8 cellular contexts compared by ENCODE assay signal in genomic region chr2:45650851-45651414, GRCh38. TPM values are rescaled to one million over a fixed set of nuclear protein-coding genes. Genes with fewer than 3 reads are reported as not detected.
DNase-seq lines count a peak whose midpoint lies in the region; ATAC-seq and TF ChIP-seq lines count a peak whose summit lies in the region.

No MANE protein-coding gene starts in this region.

- peaks cover 63% of the 10 kb centered on the region for H3K4me1 Mint-ChIP-seq in brain

- no peaks in the 10 kb centered on the region for H3K36me3 Mint-ChIP-seq in brain

- ATAC-seq in GM18505 (IDR thresholded peaks at IDR 0.05; ENCODE audit: unreplicated experiment) (peak; percentile 75), HG02943 (IDR thresholded peaks at IDR 0.05; ENCODE audit: low read depth, unreplicated experiment) (peak; percentile 70)

- H3K9me3 Mint-ChIP-seq in brain = peaks cover 0 to 5% (median 2%) of the 10 kb centered on the region in 5 experiments

- peak overlapping the region; percentile 70 for H3K27ac ChIP-seq in 22Rv1

- no peaks in the 10 kb centered on the region for H3K9me3 ChIP-seq in iPS-15b (ENCODE audit: control insufficient read depth, insufficient read depth, low read length)

- no peaks in the 10 kb centered on the region for H3K36me3 ChIP-seq in iPS-15b (ENCODE audit: control insufficient read depth, insufficient read depth, low read length)

- H3K27ac Mint-ChIP-seq in brain = peak overlapping the region; percentile 93 to 95 (median 93)

- H3K27me3 Mint-ChIP-seq in brain = peaks cover 46% of the 10 kb centered on the region

- H3K27me3 ChIP-seq in iPS-15b (ENCODE audit: control insufficient read depth, insufficient read depth, low read length) = peaks cover 81% of the 10 kb centered on the region

- peak; percentile 57 for DNase-seq in NCI-H2107 (lab: John Stamatoyannopoulos, UW)
- DNase-seq in UCSD-AML1 (lab: John Stamatoyannopoulos, UW; ENCODE audit: unreplicated experiment) = peak; percentile 89
- DNase-seq in skeletal muscle cell (ENCODE audit: low read depth) = peak; percentile 96

- peaks cover 2% of the 10 kb centered on the region for H3K4me1 ChIP-seq in iPS-15b (ENCODE audit: control insufficient read depth, insufficient read depth, low read length)

- peak; percentile 89 for TF ChIP-seq POLR2A in GM18505 (IDR thresholded peaks at IDR 0.05; ENCODE audit: borderline replicate concordance, extremely low read depth, insufficient read depth, insufficient read length)

- TF ChIP-seq CTCF in 22Rv1 (IDR thresholded peaks at IDR 0.05) = peak; percentile 39
- peak; percentile 14 to 55 for TF ChIP-seq CTCF in brain (conservative IDR thresholded peaks at IDR 0.05)

- peak overlapping the region; percentile 55 for H3K4me3 ChIP-seq in iPS-15b (ENCODE audit: low read depth, low read length)
- H3K4me3 ChIP-seq in skeletal muscle cell (ENCODE audit: low read depth, low read length) = peak overlapping the region; percentile 80

- peak overlapping the region; percentile 91 to 96 (median 94) for H3K4me3 Mint-ChIP-seq in brain

- no peak overlapping the region for H3K9ac ChIP-seq in iPS-15b (ENCODE audit: low read depth, low read length)

RNA-seq across cellular contexts. Expression of gene PRKCE, which starts 0.5 kb away (rescaled TPM):
- 6.0 TPM for polyA plus RNA-seq in brain (ENCODE audit: insufficient read depth, low read depth, low replicate concordance)

RNA-seq across cellular contexts. Expression of gene SRBD1, which starts 39.9 kb away (rescaled TPM):
- 5.9 TPM for polyA plus RNA-seq in brain (ENCODE audit: insufficient read depth, low read depth, low replicate concordance)

Comparison
In these comparisons a context has a peak if more than half of its experiments do, and no peak if none do; other contexts are left out.
1. Peak in every context shown above with its lines: DNase-seq, ATAC-seq, H3K4me3 ChIP-seq and H3K27ac ChIP-seq.